In genomic region chr19:15869109-15869555, GRCh38 we compare ENCODE assay signal across 8 cellular contexts. TPM values are rescaled to one million over a fixed set of nuclear protein-coding genes. Genes with fewer than 3 reads are reported as not detected.
DNase-seq lines count a peak whose midpoint lies in the region; ATAC-seq and TF ChIP-seq lines count a peak whose summit lies in the region.

No MANE protein-coding gene starts in this region.

- H3K4me3 Mint-ChIP-seq in activated CD8-positive, alpha-beta T cell treated with anti-CD3 and anti-CD28 coated beads, Interleukin-2, amount 10 ng/mL, durations not matched to agents 7 days and 5 days: no peak overlapping the region
- no peak overlapping the region for H3K4me3 Mint-ChIP-seq in chondrocyte (ENCODE audit: unreplicated experiment)

- no peak overlapping the region for H3K4me3 ChIP-seq in fibroblast of mammary gland (ENCODE audit: control insufficient read depth, low read depth, low read length)

- H3K27me3 Mint-ChIP-seq in activated CD8-positive, alpha-beta T cell treated with anti-CD3 and anti-CD28 coated beads, Interleukin-2, amount 10 ng/mL, durations not matched to agents 7 days and 5 days (ENCODE audit: low read depth): peaks cover 10% of the 10 kb centered on the region
- H3K27me3 Mint-ChIP-seq in chondrocyte (ENCODE audit: low read depth): no peaks in the 10 kb centered on the region

- TF ChIP-seq CTCF in GM10248 (IDR thresholded peaks at IDR 0.05; ENCODE audit: control extremely low read depth, extremely low read depth, low read depth, missing control alignments) (peak; percentile 34), fibroblast of mammary gland (conservative IDR thresholded peaks at IDR 0.05; ENCODE audit: control insufficient read depth, insufficient read depth, low read depth, low read length) (peak; percentile 58), chondrocyte (IDR thresholded peaks at IDR 0.05) (no peak)

- ATAC-seq in activated CD8-positive, alpha-beta T cell treated with anti-CD3 and anti-CD28 coated beads, Interleukin-2, amount 10 ng/mL, durations not matched to agents 7 days and 5 days: peak; percentile 72
- no peak for ATAC-seq in HG03432 (IDR thresholded peaks at IDR 0.05; ENCODE audit: unreplicated experiment)

- peaks cover 29% of the 10 kb centered on the region for H3K4me1 Mint-ChIP-seq in activated CD8-positive, alpha-beta T cell treated with anti-CD3 and anti-CD28 coated beads, Interleukin-2, amount 10 ng/mL, durations not matched to agents 7 days and 5 days (ENCODE audit: low read depth)
- H3K4me1 Mint-ChIP-seq in chondrocyte (ENCODE audit: low read depth): no peaks in the 10 kb centered on the region

- H3K27ac Mint-ChIP-seq in activated CD8-positive, alpha-beta T cell treated with anti-CD3 and anti-CD28 coated beads, Interleukin-2, amount 10 ng/mL, durations not matched to agents 7 days and 5 days: no peak overlapping the region
- no peak overlapping the region for H3K27ac Mint-ChIP-seq in chondrocyte (ENCODE audit: unreplicated experiment)

- POLR2A ChIA-PET in GM10248 (lab: Yijun Ruan, JAX): no interaction called here
- POLR2A ChIA-PET in activated CD8-positive, alpha-beta T cell treated with anti-CD3 and anti-CD28 coated beads, Interleukin-2, amount 10 ng/mL, durations not matched to agents 7 days and 5 days (lab: Charles Lee): interaction anchor here (3.4 kb wide), 1 partner anchor 32 kb away, joined by 8 read pairs; no protein-coding TSS in a partner anchor

- CTCF ChIA-PET in GM10248 (lab: Yijun Ruan, JAX): interaction anchor here (1.0 to 1.2 kb wide), 2 partner anchors 11 to 240 kb away, joined by 4 read pairs; no protein-coding TSS in a partner anchor
- CTCF ChIA-PET in activated CD8-positive, alpha-beta T cell treated with anti-CD3 and anti-CD28 coated beads, Interleukin-2, amount 10 ng/mL, durations not matched to agents 7 days and 5 days (lab: Charles Lee): interaction anchor here (0.8 to 1.8 kb wide), 7 partner anchors 11 to 239 kb away, joined by 3 to 7 read pairs (median 3); no protein-coding TSS in a partner anchor

- H3K36me3 Mint-ChIP-seq in activated CD8-positive, alpha-beta T cell treated with anti-CD3 and anti-CD28 coated beads, Interleukin-2, amount 10 ng/mL, durations not matched to agents 7 days and 5 days (ENCODE audit: low read depth): no peaks in the 10 kb centered on the region
- H3K36me3 Mint-ChIP-seq in chondrocyte (ENCODE audit: low read depth): no peaks in the 10 kb centered on the region

- no peaks in the 10 kb centered on the region for H3K9me3 Mint-ChIP-seq in activated CD8-positive, alpha-beta T cell treated with anti-CD3 and anti-CD28 coated beads, Interleukin-2, amount 10 ng/mL, durations not matched to agents 7 days and 5 days (ENCODE audit: insufficient read depth)
- peaks cover 4% of the 10 kb centered on the region for H3K9me3 Mint-ChIP-seq in chondrocyte (ENCODE audit: low read depth)

- DNase-seq in 8988T: peak; percentile 50
- peak; percentile 35 for DNase-seq in GM10248 (ENCODE audit: extremely low spot score)
- DNase-seq in NCI-H526 treated with DMSO at 0.1 percent for 48 hours (lab: John Stamatoyannopoulos, UW): peak; percentile 90
- peak; percentile 50 for DNase-seq in activated CD8-positive, alpha-beta T cell treated with anti-CD3 and anti-CD28 coated beads, Interleukin-2, amount 10 ng/mL, durations not matched to agents 7 days and 5 days
- DNase-seq in fibroblast of mammary gland (ENCODE audit: low read depth): peak; percentile 29
- DNase-seq in pons (ENCODE audit: low spot score): peak; percentile 22
- no peak for DNase-seq in chondrocyte (ENCODE audit: low spot score)

RNA-seq across cellular contexts. Expression of gene CYP4F2, which starts 28.7 kb away (rescaled TPM):
- not detected for total RNA-seq in activated CD8-positive, alpha-beta T cell treated with anti-CD3 and anti-CD28 coated beads, Interleukin-2, amount 10 ng/mL, durations not matched to agents 7 days and 5 days
- total RNA-seq in chondrocyte: not detected in 3 replicates

RNA-seq across cellular contexts. Expression of gene OR10H1, which starts 53.7 kb away (rescaled TPM):
- not detected for total RNA-seq in activated CD8-positive, alpha-beta T cell treated with anti-CD3 and anti-CD28 coated beads, Interleukin-2, amount 10 ng/mL, durations not matched to agents 7 days and 5 days
- not detected in 3 replicates for total RNA-seq in chondrocyte
